ENCODE assay signal across 8 cellular contexts in genomic region chr1:109923131-109923945, GRCh38. TPM values are rescaled to one million over a fixed set of nuclear protein-coding genes. Genes with fewer than 3 reads are reported as not detected.
A peak's percentile ranks its signal among the peaks of the same experiment; 100 is the strongest.
DNase-seq lines count a peak whose midpoint lies in the region; ATAC-seq, FAIRE-seq and TF ChIP-seq lines count a peak whose summit lies in the region.

No MANE protein-coding gene starts in this region.

- H3K27me3 Mint-ChIP-seq in H9 (ENCODE audit: low read depth) (peaks cover 1% of the 10 kb centered on the region), WTC11 (ENCODE audit: low read depth) (no peaks in the 10 kb centered on the region)

- H4K91ac ChIP-seq in H9 (ENCODE audit: insufficient read length, low read depth, low read length): no peak overlapping the region

- H3K9ac ChIP-seq in H9 (ENCODE audit: extremely low read depth, insufficient read length, low read length): no peak overlapping the region

- no peak overlapping the region for H2AK5ac ChIP-seq in H9 (ENCODE audit: insufficient read length, low read length)

- no peak overlapping the region for H2BK15ac ChIP-seq in H9 (ENCODE audit: low read depth, low read length)

- H3K27ac ChIP-seq in A549 (peak overlapping the region; percentile 37 to 88; a peak in 3 of 6 replicates), H9 (ENCODE audit: insufficient read length, low read depth, low read length) (no peak overlapping the region)

- no peaks in the 10 kb centered on the region for H3K27me3 ChIP-seq in H9 (ENCODE audit: insufficient read depth, low read length)

- H3K23ac ChIP-seq in H9 (ENCODE audit: insufficient read length, low read depth, low read length): no peak overlapping the region

- H3K36me3 Mint-ChIP-seq in H9 (ENCODE audit: insufficient read depth in 1 of 3, low read depth in 3 of 3) (peaks cover 8 to 36% (median 23%) of the 10 kb centered on the region in 3 experiments; a peak in 6 of 7 replicates), WTC11 (no peaks in the 10 kb centered on the region)

- H3K4me1 Mint-ChIP-seq in H9 (peaks cover 0 to 8% of the 10 kb centered on the region in 2 experiments; a peak in 2 of 4 replicates), WTC11 (no peaks in the 10 kb centered on the region)

- no peak overlapping the region for H3T11ph ChIP-seq in H9 (ENCODE audit: low read length)

- H2BK5ac ChIP-seq in H9 (ENCODE audit: insufficient read length, low read length): no peak overlapping the region

- CTCF ChIA-PET in A549 (lab: Yijun Ruan, JAX) (interaction anchor here (0.8 to 5.1 kb wide), 16 partner anchors 19 to 279 kb away, joined by 3 to 33 read pairs (median 3); partner anchors contain the start of gene AHCYL1), WTC11 (lab: Charles Lee) (interaction anchor here (0.6 to 4.4 kb wide), 39 partner anchors 10 to 394 kb away, joined by 3 to 80 read pairs (median 4); partner anchors contain the start of genes AHCYL1 and STRIP1)

- 76% methylated on average over 5 of the region's 17 CpGs for WGBS in A549 (ENCODE audit: missing lambda C conversion rate)
- no CpG with 5 or more reads among the region's 17 CpGs for WGBS in H9 (ENCODE audit: extremely low coverage, insufficient read length, low lambda C conversion rate)

- H2AFZ ChIP-seq in H9 (ENCODE audit: low read length): no peak overlapping the region

- H3K4ac ChIP-seq in H9 (ENCODE audit: low read depth, low read length): no peak overlapping the region

- DNase-seq in A549 (ENCODE audit: low read depth in 1 of 2, low spot score in 1 of 2): no peak
- DNase-seq in H9: peak; percentile 76
- peak; percentile 73 for DNase-seq in WTC11 (ENCODE audit: low spot score)
- peak; percentile 80 for DNase-seq in iPS-NIHi11 (ENCODE audit: low spot score)
- no peak for DNase-seq in HK-2 (ENCODE audit: unreplicated experiment)
- no peak for DNase-seq in urothelium cell line (ENCODE audit: low spot score)

- TF ChIP-seq RAD21 in A549 (conservative IDR thresholded peaks at IDR 0.05 in 1 of 2, IDR thresholded peaks at IDR 0.05 in 1 of 2): peak; percentile 40 to 56; a peak in 3 of 5 replicates

- no peak overlapping the region for H2BK20ac ChIP-seq in H9 (ENCODE audit: low read depth, low read length, poor library complexity, severe bottlenecking)

- no peak overlapping the region for H3K4me2 ChIP-seq in A549
- no peak overlapping the region for H3K4me2 ChIP-seq in H9 (ENCODE audit: insufficient read depth, insufficient read length, low read length)

- H3K4me1 ChIP-seq in A549: peaks cover 27% of the 10 kb centered on the region
- H3K4me1 ChIP-seq in H9 (ENCODE audit: insufficient read depth, low read length): no peaks in the 10 kb centered on the region

- H4K20me1 ChIP-seq in H9 (ENCODE audit: control insufficient read depth, insufficient read depth, insufficient read length): no peaks in the 10 kb centered on the region

- no peak overlapping the region for H3K18ac ChIP-seq in H9 (ENCODE audit: insufficient read length, low read depth, low read length)

- TF ChIP-seq CTCF in A549 (IDR thresholded peaks at IDR 0.05) (peak; percentile 34), H9 (conservative IDR thresholded peaks at IDR 0.05) (peak; percentile 88), WTC11 (IDR thresholded peaks at IDR 0.05) (peak; percentile 72)

- H3K56ac ChIP-seq in H9 (ENCODE audit: insufficient read length, low read depth, low read length): no peak overlapping the region

- no peaks in the 10 kb centered on the region for H3K79me2 ChIP-seq in H9 (ENCODE audit: insufficient read depth, low read length)

- H3K79me1 ChIP-seq in H9 (ENCODE audit: insufficient read depth, low read depth, low read length, poor library complexity, severe bottlenecking): no peaks in the 10 kb centered on the region

- no peak overlapping the region for H2BK12ac ChIP-seq in H9 (ENCODE audit: insufficient read length, low read depth, low read length)

- H3K27ac Mint-ChIP-seq in H9 (peak overlapping the region in 1 of 3 experiments; percentile 50; a peak in 3 of 7 replicates), WTC11 (no peak overlapping the region)

- TF ChIP-seq POLR2A in A549 (IDR thresholded peaks at IDR 0.05; ENCODE audit: low read length): no peak

- peaks cover 4% of the 10 kb centered on the region for H3K23me2 ChIP-seq in H9 (ENCODE audit: insufficient read length, low read depth, low read length, poor library complexity, severe bottlenecking)

- H3K9me3 Mint-ChIP-seq in H9 (no peaks in the 10 kb centered on the region), WTC11 (peaks cover 3% of the 10 kb centered on the region; the same call in 1 of the 2 replicates)

- no peak overlapping the region for H4K5ac ChIP-seq in H9 (ENCODE audit: insufficient read length, low read depth, low read length)

- POLR2A ChIA-PET in A549 (lab: Yijun Ruan, JAX): interaction anchor here (0.5 kb wide), 1 partner anchor 69 kb away, joined by 4 read pairs; no protein-coding TSS in a partner anchor
- POLR2A ChIA-PET in WTC11 (lab: Charles Lee): interaction anchor here (1.9 kb wide), 1 partner anchor 61 kb away, joined by 6 read pairs; the partner anchor contains the start of gene AHCYL1

- no peak overlapping the region for H3K14ac ChIP-seq in H9 (ENCODE audit: insufficient read depth, low read length)

- no peak for FAIRE-seq in A549 (lab: Jason Lieb, UNC)
- FAIRE-seq in urothelium cell line (lab: Jason Lieb, UNC): no peak

- peak overlapping the region in 1 of 2 experiments; percentile 13; a peak in 1 of 5 replicates for H3K4me3 Mint-ChIP-seq in H9
- 0 out of 2 replicates have a peak overlapping the region, but pooled peaks have one; percentile 16 for H3K4me3 Mint-ChIP-seq in WTC11

- H3K9me3 ChIP-seq in A549 (no peaks in the 10 kb centered on the region), H9 (ENCODE audit: control insufficient read depth, low read depth, low read length) (no peaks in the 10 kb centered on the region)

- no peak overlapping the region for H4K8ac ChIP-seq in H9 (replicated peaks; ENCODE audit: insufficient read length, low read depth, low read length)

- TF ChIP-seq EP300 in A549 (IDR thresholded peaks at IDR 0.05): no peak

- no peak overlapping the region for H2BK120ac ChIP-seq in H9 (ENCODE audit: low read depth, low read length, poor library complexity, severe bottlenecking)

- ATAC-seq in A549 (peak in 1 of 2 experiments; percentile 70; a peak in 4 of 6 replicates), WTC11 (peak; percentile 96), GM21786 (IDR thresholded peaks at IDR 0.05; ENCODE audit: unreplicated experiment) (no peak), HG03039 (IDR thresholded peaks at IDR 0.05; ENCODE audit: unreplicated experiment) (no peak)

- no peak overlapping the region for H3K4me3 ChIP-seq in A549

TF ChIP-seq in A549, 52 proteins besides CTCF, POLR2A, EP300 and RAD21:
- TF ChIP-seq ZC3H11A (IDR thresholded peaks at IDR 0.05) (no peak), KDM5A (IDR thresholded peaks at IDR 0.05) (no peak), SMC3 (IDR thresholded peaks at IDR 0.05) (peak; percentile 36; the same call in 2 of the 3 replicates), RFX5 (IDR thresholded peaks at IDR 0.05) (no peak)

TF ChIP-seq in WTC11, 78 proteins besides CTCF, POLR2A, EP300 and RAD21 (continues in another document):
- TF ChIP-seq SP1 (CRISPR knock-in tag; conservative IDR thresholded peaks at IDR 0.05) (no peak), NR2C2 (CRISPR knock-in tag; IDR thresholded peaks at IDR 0.05) (no peak), HMGA2 (CRISPR knock-in tag; IDR thresholded peaks at IDR 0.05) (no peak), ZNF138 (CRISPR knock-in tag; conservative IDR thresholded peaks at IDR 0.05) (no peak), NFYB (CRISPR knock-in tag; conservative IDR thresholded peaks at IDR 0.05; ENCODE audit: low read depth) (no peak), ZNF416 (CRISPR knock-in tag; IDR thresholded peaks at IDR 0.05) (no peak)
- TF ChIP-seq, protein P1, sequence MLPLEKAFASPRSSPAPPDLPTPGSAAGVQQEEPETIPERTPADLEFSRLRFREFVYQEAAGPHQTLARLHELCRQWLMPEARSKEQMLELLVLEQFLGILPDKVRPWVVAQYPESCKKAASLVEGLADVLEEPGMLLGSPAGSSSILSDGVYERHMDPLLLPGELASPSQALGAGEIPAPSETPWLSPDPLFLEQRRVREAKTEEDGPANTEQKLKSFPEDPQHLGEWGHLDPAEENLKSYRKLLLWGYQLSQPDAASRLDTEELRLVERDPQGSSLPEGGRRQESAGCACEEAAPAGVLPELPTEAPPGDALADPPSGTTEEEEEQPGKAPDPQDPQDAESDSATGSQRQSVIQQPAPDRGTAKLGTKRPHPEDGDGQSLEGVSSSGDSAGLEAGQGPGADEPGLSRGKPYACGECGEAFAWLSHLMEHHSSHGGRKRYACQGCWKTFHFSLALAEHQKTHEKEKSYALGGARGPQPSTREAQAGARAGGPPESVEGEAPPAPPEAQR (CRISPR knock-in tag; IDR thresholded peaks at IDR 0.05): no peak
- TF ChIP-seq, protein P2, sequence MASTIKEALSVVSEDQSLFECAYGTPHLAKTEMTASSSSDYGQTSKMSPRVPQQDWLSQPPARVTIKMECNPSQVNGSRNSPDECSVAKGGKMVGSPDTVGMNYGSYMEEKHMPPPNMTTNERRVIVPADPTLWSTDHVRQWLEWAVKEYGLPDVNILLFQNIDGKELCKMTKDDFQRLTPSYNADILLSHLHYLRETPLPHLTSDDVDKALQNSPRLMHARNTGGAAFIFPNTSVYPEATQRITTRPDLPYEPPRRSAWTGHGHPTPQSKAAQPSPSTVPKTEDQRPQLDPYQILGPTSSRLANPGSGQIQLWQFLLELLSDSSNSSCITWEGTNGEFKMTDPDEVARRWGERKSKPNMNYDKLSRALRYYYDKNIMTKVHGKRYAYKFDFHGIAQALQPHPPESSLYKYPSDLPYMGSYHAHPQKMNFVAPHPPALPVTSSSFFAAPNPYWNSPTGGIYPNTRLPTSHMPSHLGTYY (CRISPR knock-in tag; IDR thresholded peaks at IDR 0.05): no peak

RNA-seq across cellular contexts. Expression of gene CSF1, which starts 12.7 kb away (rescaled TPM):
- polyA plus RNA-seq in A549 (2011; rRNA removed): 36.3 and 45.7 TPM in 2 replicates
- 40.0 and 56.5 TPM in 2 replicates for polyA plus RNA-seq in A549 (2012; cell fraction: cytosol; rRNA removed)
- polyA plus RNA-seq in A549 (2012; cell fraction: nucleus; rRNA removed): 84.0 and 105 TPM in 2 replicates
- 35.1 to 42.4 TPM (median 37.5 TPM) in 3 replicates for polyA plus RNA-seq in A549 (2017; fragmentation: RNase III; extraction: RNeasy Plus Mini Kit Qiagen cat#74134 plus additional on column Dnase treatment)
- 32.5 and 34.0 TPM in 2 replicates for polyA minus RNA-seq in A549 (2011; rRNA and poly(A)+ RNA removed)
- 2.3 and 3.2 TPM in 2 replicates for total RNA-seq in H9 (2021)
- 2.5 to 3.3 TPM (median 3.0 TPM) in 3 replicates for total RNA-seq in WTC11 (2021)

Comparison
In these comparisons a context has a peak if more than half of its experiments do, and no peak if none do; other contexts are left out.
1. DNase-seq: peak in H9 (single experiment), WTC11 (single experiment) and iPS-NIHi11 (single experiment); none in A549 (0 of 2), HK-2 (single experiment) and urothelium cell line (single experiment).
2. CTCF ChIP-seq: peak in every context shown above with its lines; median percentile 88 in H9; 72 in WTC11; 34 in A549.
3. Of the 8 proteins assayed by ChIP-seq in both WTC11 and A549: peak only in WTC11: none; only in A549: none; in both: CTCF; in neither: 7.